In the genomic region with DNA sequence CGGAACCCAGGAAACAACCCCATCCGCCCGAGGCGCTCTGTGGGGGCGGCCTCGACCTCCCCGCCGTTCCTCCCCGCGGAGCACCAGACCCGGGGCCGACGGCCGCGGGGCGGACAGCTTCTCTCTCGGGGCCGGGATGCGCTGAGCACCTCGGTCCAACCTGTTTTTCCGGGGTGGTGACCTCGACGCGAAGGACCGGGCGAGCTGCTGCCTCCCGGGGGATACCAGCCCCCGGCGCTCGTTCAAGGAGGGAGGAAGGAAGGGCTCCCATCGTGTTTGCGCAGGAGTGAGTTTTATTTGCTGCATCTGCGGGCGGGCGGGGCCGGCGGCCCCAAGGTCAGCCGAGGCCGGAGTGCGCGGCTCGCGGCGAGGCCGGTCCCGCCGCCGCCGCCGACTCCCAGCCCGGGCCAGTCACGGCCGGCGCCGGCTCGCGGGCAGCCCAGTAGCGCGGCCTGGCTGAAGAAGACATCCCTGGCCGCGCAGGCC, we compare ENCODE assay signal across 8 cellular contexts. TPM values are rescaled to one million over a fixed set of nuclear protein-coding genes. Genes with fewer than 3 reads are reported as not detected.
A peak's percentile ranks its signal among the peaks of the same experiment; 100 is the strongest.
DNase-seq lines count a peak whose midpoint lies in the region; ATAC-seq and TF ChIP-seq lines count a peak whose summit lies in the region.

No MANE protein-coding gene starts in this region.

- peak; percentile 51 for ATAC-seq in GM21723 (IDR thresholded peaks at IDR 0.05; ENCODE audit: unreplicated experiment)
- ATAC-seq in esophagus mucosa: peak; percentile 54
- ATAC-seq in natural killer cell treated with Interleukin-12 subunit alpha and Interleukin-12 subunit beta and Interleukin-15 and Interleukin-18, amount 100 ng/mL, for 72 hours: peak; percentile 72 to 74

- TF ChIP-seq POLR2A in transverse colon (IDR thresholded peaks at IDR 0.05): no peak

- 1% methylated on average over 28 of the region's 61 CpGs; no CpG with 5 or more reads in 1 of the 2 donors for WGBS in transverse colon (ENCODE audit: low coverage in 1 of 2), 2 donors

- H3K27ac ChIP-seq in transverse colon: peak overlapping the region; percentile 98 to 100 (median 98)

- peaks cover 0 to 20% (median 4%) of the 10 kb centered on the region in 4 donors for H3K36me3 ChIP-seq in transverse colon

- peaks cover 0 to 50% (median 19%) of the 10 kb centered on the region in 4 donors for H3K4me1 ChIP-seq in transverse colon

- DNase-seq in EL: peak; percentile 36
- peak; percentile 50 for DNase-seq in activated CD8-positive, alpha-beta memory T cell treated with anti-CD3 and anti-CD28 coated beads, Interleukin-2, amount 50 U/mL, for 4 hours
- peak; percentile 66 for DNase-seq in natural killer cell treated with Interleukin-12 subunit alpha and Interleukin-12 subunit beta and Interleukin-15 and Interleukin-18, amount 100 ng/mL, for 72 hours (ENCODE audit: low spot score)
- peak; percentile 50 for DNase-seq in transverse colon
- DNase-seq in NCI-H1436 (lab: John Stamatoyannopoulos, UW): no peak

- intact Hi-C loops in transverse colon (cut with DNase I; ENCODE audit: low total_unique reads): no loop called here

- H3K36me3 Mint-ChIP-seq in natural killer cell treated with Interleukin-12 subunit alpha and Interleukin-12 subunit beta and Interleukin-15 and Interleukin-18, amount 100 ng/mL, for 72 hours: peaks cover 13% of the 10 kb centered on the region

- H3K9me3 ChIP-seq in transverse colon: no peaks in the 10 kb centered on the region

- H3K4me1 Mint-ChIP-seq in natural killer cell treated with Interleukin-12 subunit alpha and Interleukin-12 subunit beta and Interleukin-15 and Interleukin-18, amount 100 ng/mL, for 72 hours (ENCODE audit: low read depth in 2 of 2): peaks cover 31 to 37% of the 10 kb centered on the region in 2 donors

- no peak for TF ChIP-seq RAD21 in Ishikawa (IDR thresholded peaks at IDR 0.05; ENCODE audit: low read depth)

- TF ChIP-seq EP300 in Ishikawa (IDR thresholded peaks at IDR 0.05; ENCODE audit: borderline replicate concordance) (no peak), transverse colon (IDR thresholded peaks at IDR 0.05; ENCODE audit: low read depth) (no peak)

- H3K27me3 Mint-ChIP-seq in natural killer cell treated with Interleukin-12 subunit alpha and Interleukin-12 subunit beta and Interleukin-15 and Interleukin-18, amount 100 ng/mL, for 72 hours: no peaks in the 10 kb centered on the region

- peak overlapping the region; percentile 75 to 93 (median 86) for H3K4me3 ChIP-seq in transverse colon

- peak overlapping the region; percentile 97 for H3K4me3 Mint-ChIP-seq in natural killer cell treated with Interleukin-12 subunit alpha and Interleukin-12 subunit beta and Interleukin-15 and Interleukin-18, amount 100 ng/mL, for 72 hours

- no peaks in the 10 kb centered on the region for H3K27me3 ChIP-seq in transverse colon

- TF ChIP-seq CTCF in transverse colon (IDR thresholded peaks at IDR 0.05): no peak

- in situ Hi-C loops in transverse colon (cut with MboI; ENCODE audit: low pct_ligation_motif_present in 1 of 4, low pct_unique_long_range_greater_than_20kb in 1 of 4, low sequenced_read_pairs in 3 of 4): no loop called here

- peak overlapping the region; percentile 98 for H3K27ac Mint-ChIP-seq in natural killer cell treated with Interleukin-12 subunit alpha and Interleukin-12 subunit beta and Interleukin-15 and Interleukin-18, amount 100 ng/mL, for 72 hours

- H3K9me3 Mint-ChIP-seq in natural killer cell treated with Interleukin-12 subunit alpha and Interleukin-12 subunit beta and Interleukin-15 and Interleukin-18, amount 100 ng/mL, for 72 hours: no peaks in the 10 kb centered on the region

TF ChIP-seq in Ishikawa, 13 proteins besides CTCF, POLR2A, EP300 and RAD21:
- TF ChIP-seq CREB1 (IDR thresholded peaks at IDR 0.05; ENCODE audit: low read depth) (no peak), CEBPB (IDR thresholded peaks at IDR 0.05) (no peak), EGR1 (IDR thresholded peaks at IDR 0.05) (0 out of 2 replicates have a peak, but pooled peaks have one; percentile 27)

RNA-seq across cellular contexts. Expression of a gene that starts 0.5 kb away (rescaled TPM):
- total RNA-seq in esophagus mucosa (44.6 TPM), transverse colon (10 to 100 TPM; 17.1 to 53.2 (median 39.2) TPM)
- 10 to 100 TPM; 54.0 to 58.4 TPM for total RNA-seq in natural killer cell treated with Interleukin-12 subunit alpha and Interleukin-12 subunit beta and Interleukin-15 and Interleukin-18, amount 100 ng/mL, for 72 hours
